8 cellular contexts compared by ENCODE assay signal in genomic region chr15:75023194-75024101, GRCh38. TPM values are rescaled to one million over a fixed set of nuclear protein-coding genes. Genes with fewer than 3 reads are reported as not detected.
DNase-seq lines count a peak whose midpoint lies in the region; ATAC-seq and TF ChIP-seq lines count a peak whose summit lies in the region.

A gene with protein sequence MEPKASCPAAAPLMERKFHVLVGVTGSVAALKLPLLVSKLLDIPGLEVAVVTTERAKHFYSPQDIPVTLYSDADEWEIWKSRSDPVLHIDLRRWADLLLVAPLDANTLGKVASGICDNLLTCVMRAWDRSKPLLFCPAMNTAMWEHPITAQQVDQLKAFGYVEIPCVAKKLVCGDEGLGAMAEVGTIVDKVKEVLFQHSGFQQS (plus strand): TSS chr15:75023590. CDS start chr15:75028319, 4,729 bp downstream.

- no peaks in the 10 kb centered on the region for H3K36me3 ChIP-seq in ovary
- no peaks in the 10 kb centered on the region for H3K36me3 ChIP-seq in thyroid gland

- peak; percentile 90 for ATAC-seq in HG02759 (IDR thresholded peaks at IDR 0.05; ENCODE audit: unreplicated experiment)

- no peaks in the 10 kb centered on the region for H3K4me1 ChIP-seq in ovary (ENCODE audit: insufficient read depth)
- peaks cover 5 to 12% of the 10 kb centered on the region in 2 donors for H3K4me1 ChIP-seq in thyroid gland

- H3K27me3 ChIP-seq in ovary (no peaks in the 10 kb centered on the region), thyroid gland (no peaks in the 10 kb centered on the region)

- no peak for TF ChIP-seq CTCF in ovary (IDR thresholded peaks at IDR 0.05)
- TF ChIP-seq CTCF in thyroid gland (IDR thresholded peaks at IDR 0.05): no peak

- no peaks in the 10 kb centered on the region for H3K9me3 ChIP-seq in ovary
- no peaks in the 10 kb centered on the region for H3K9me3 ChIP-seq in thyroid gland

- intact Hi-C loops in head of caudate nucleus (cut with DNase I) (no loop called here), ovary (cut with DNase I) (loop anchor here in 2 of 4 donors (5.0 to 10.0 kb wide), 2 partner anchors 66 to 281 kb away; partner anchors contain the start of gene RPP25 (in 1 of the 2)), thyroid gland (cut with DNase I) (no loop called here)

- TF ChIP-seq POLR2A in GM10847 (IDR thresholded peaks at IDR 0.05; ENCODE audit: extremely low read depth, insufficient read length): peak; percentile 97
- peak; percentile 69 for TF ChIP-seq POLR2A in ovary (IDR thresholded peaks at IDR 0.05)
- TF ChIP-seq POLR2A in thyroid gland (IDR thresholded peaks at IDR 0.05): peak in 1 of 2 donors; percentile 82

- no peak for TF ChIP-seq EP300 in ovary (IDR thresholded peaks at IDR 0.05)

- 2% methylated on average over 47 of the region's 47 CpGs for WGBS in ovary, 3 donors
- 4 to 5% methylated on average over 34 to 43 of the region's 47 CpGs for WGBS in thyroid gland, 2 donors

- peak within 1 kb of the TSS; percentile 73 to 83 for H3K27ac ChIP-seq in ovary
- peak within 1 kb of the TSS; percentile 58 to 84 (median 77) for H3K27ac ChIP-seq in thyroid gland

- DNase-seq in NCI-H1417 (lab: John Stamatoyannopoulos, UW): peak; percentile 96 to 99 (median 98)
- peak; percentile 95 to 97 for DNase-seq in SW 1271 (lab: John Stamatoyannopoulos, UW)
- DNase-seq in activated naive CD8-positive, alpha-beta T cell treated with anti-CD3 and anti-CD28 coated beads, Interleukin-2, amount 50 U/mL, for 16 hours (ENCODE audit: low read depth, low spot score): peak; percentile 90
- DNase-seq in head of caudate nucleus: peak; percentile 94 to 99 (median 97)
- peak; percentile 96 to 97 (median 97) for DNase-seq in ovary
- DNase-seq in thyroid gland: peak; percentile 97 to 98

- H3K4me3 ChIP-seq in ovary: peak within 1 kb of the TSS; percentile 75
- H3K4me3 ChIP-seq in thyroid gland (replicated peaks in 1 of 3): peak within 1 kb of the TSS; percentile 38 to 70 (median 58)

RNA-seq across cellular contexts. Expression of the gene that starts here (rescaled TPM):
- total RNA-seq in ovary (10 to 100 TPM in 3 of 7 donors, 1 to 10 TPM in 4; 7.9 to 20.6 (median 9.7) TPM), thyroid gland (10 to 100 TPM in 3 of 4 donors, 1 to 10 TPM in 1; 3.5 to 31.2 (median 20.6) TPM)
- polyA plus RNA-seq in ovary: 10 to 100 TPM in 1 of 2 donors, 1 to 10 TPM in 1; 4.0 to 13.4 TPM

Comparison
In these comparisons a context has a peak if more than half of its experiments do, and no peak if none do; other contexts are left out.
1. Peak in every context shown above with its lines: DNase-seq, ATAC-seq, H3K4me3 ChIP-seq and H3K27ac ChIP-seq.